ENCODE assay signal across 14 cellular contexts in the genomic region with DNA sequence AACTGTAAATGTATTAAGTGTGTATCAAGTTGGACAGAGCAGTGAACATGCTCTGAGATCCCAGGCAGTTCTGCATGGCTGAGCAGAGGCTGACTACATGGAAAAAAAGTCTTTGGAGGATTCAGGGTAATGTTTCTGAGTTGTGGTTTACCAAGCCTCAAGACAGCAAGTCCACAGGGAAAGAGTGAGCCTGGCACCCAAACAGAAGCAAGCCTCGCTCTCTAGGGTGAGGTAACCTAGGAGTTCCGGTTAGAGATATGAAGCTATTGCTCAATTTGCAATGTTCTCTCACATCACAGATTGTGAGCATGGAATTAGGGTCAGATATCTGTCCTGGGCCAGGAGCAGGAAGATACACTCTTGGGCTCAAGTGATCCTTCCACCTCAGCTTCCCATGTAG.
DNase-seq lines count a peak whose midpoint lies in the region; ATAC-seq, FAIRE-seq and TF ChIP-seq lines count a peak whose summit lies in the region.
"Had no signal": no experiment of that assay in that cellular context is flagged by ENCODE, and none has a peak within 500 bp of the region (broad histone marks: within the 10 kb centered on the region; RNA-seq: fewer than 3 reads in every experiment).

No MANE protein-coding gene starts in this region.

- TF ChIP-seq CTCF in pancreas (IDR thresholded peaks at IDR 0.05) (no peak), vagina (IDR thresholded peaks at IDR 0.05) (no peak)

- H3K36me3 ChIP-seq in pancreas = no peaks in the 10 kb centered on the region
- H3K36me3 ChIP-seq in vagina = no peaks in the 10 kb centered on the region

- H3K4me1 ChIP-seq in pancreas (no peaks in the 10 kb centered on the region), vagina (no peaks in the 10 kb centered on the region)

- DNase-seq in NOMO-1 (lab: John Stamatoyannopoulos, UW; ENCODE audit: unreplicated experiment in 2 of 2) (peak; percentile 30 to 63), NOMO-1 treated with dmso at 0.1 percent for 144 hours (lab: John Stamatoyannopoulos, UW; ENCODE audit: unreplicated experiment) (no peak), OCI-M1 (lab: John Stamatoyannopoulos, UW) (peak; percentile 78), fibroblast of peridontal ligament (ENCODE audit: extremely low read depth) (peak; percentile 78), pancreas (no peak), vagina (ENCODE audit: extremely low spot score in 2 of 2) (no peak)
- no peak for DNase-seq in activated CD8-positive, alpha-beta memory T cell treated with anti-CD3 and anti-CD28 coated beads for 24 hours
- DNase-seq: activated CD8-positive, alpha-beta T cell treated with anti-CD3 and anti-CD28 coated beads for 36 hours; DMS53; hypothalamus; mucosa of descending colon; NCI-H1048 had no signal

- TF ChIP-seq POLR2A in vagina (IDR thresholded peaks at IDR 0.05) = no peak

- ATAC-seq in pancreas (peak in 3 of 4 donors; percentile 51 to 74 (median 53)), GM21528 (IDR thresholded peaks at IDR 0.05; ENCODE audit: low FRiP score, unreplicated experiment) (no peak)
- ATAC-seq: A549; activated CD8-positive, alpha-beta T cell treated with anti-CD3 and anti-CD28 coated beads for 36 hours; mucosa of descending colon had no signal

- no peak for FAIRE-seq in pancreas (lab: Jason Lieb, UNC)
- FAIRE-seq: A549 had no signal

- H3K4me3 ChIP-seq in pancreas (no peak overlapping the region), vagina (no peak overlapping the region)
- H3K4me3 ChIP-seq: A549, mucosa of descending colon had no signal

- H3K27me3 ChIP-seq in pancreas (no peaks in the 10 kb centered on the region), vagina (no peaks in the 10 kb centered on the region)

- intact Hi-C loops in pancreas (cut with DNase I) (no loop called here), vagina (cut with DNase I) (no loop called here)

- WGBS in pancreas, 2 donors = 54 to 91% methylated on average over 2 of the region's 2 CpGs

- H3K27ac ChIP-seq in pancreas (no peak overlapping the region), vagina (no peak overlapping the region)

- H3K9me3 ChIP-seq in pancreas (no peaks in the 10 kb centered on the region), vagina (no peaks in the 10 kb centered on the region)
- H3K9me3 ChIP-seq: A549, mucosa of descending colon had no signal

Comparison
In these comparisons a context has a peak if more than half of its experiments do, and no peak if none do; other contexts are left out.
1. DNase-seq: peak in NOMO-1 (2 of 2), OCI-M1 (single experiment) and fibroblast of peridontal ligament (single experiment); none in NOMO-1 treated with dmso at 0.1 percent for 144 hours (single experiment), pancreas (0 of 6), activated CD8-positive, alpha-beta memory T cell treated with anti-CD3 and anti-CD28 coated beads for 24 hours (single experiment) and vagina (0 of 2).